Comparison of ENCODE assay signal across 22 cellular contexts in genomic region chr1:107230121-107230520, GRCh38.
DNase-seq lines count a peak whose midpoint lies in the region; ATAC-seq and TF ChIP-seq lines count a peak whose summit lies in the region.
"Had no signal": no experiment of that assay in that cellular context is flagged by ENCODE, and none has a peak within 500 bp of the region (broad histone marks: within the 10 kb centered on the region; RNA-seq: fewer than 3 reads in every experiment).

No MANE protein-coding gene starts in this region.

- H2BK120ac ChIP-seq in trophoblast cell (ENCODE audit: insufficient read depth, low read length, poor library complexity), result no peak overlapping the region

- POLR2A ChIA-PET in A673 (lab: Charles Lee; ENCODE audit: low non-redundant PET), result no interaction called here

- H3K23ac ChIP-seq in trophoblast cell (ENCODE audit: low read length), result no peak overlapping the region

- no peak overlapping the region for H2BK12ac ChIP-seq in trophoblast cell (ENCODE audit: low read length)

- H3K27ac ChIP-seq in A673 (ENCODE audit: low read depth, low read length, poor library complexity, severe bottlenecking), result peak overlapping the region; percentile 80
- H3K27ac ChIP-seq in BLaER1 treated with 17β-estradiol and CSF1 and Interleukin-3, amounts not matched to agents 10 nM and 100 nM, result peak overlapping the region in 3 of 11 experiments; percentile 2 to 23 (median 17); a peak in 2 of 22 replicates
- no peak overlapping the region for H3K27ac ChIP-seq in trophoblast cell (ENCODE audit: low read depth, low read length)
- no peak overlapping the region for H3K27ac ChIP-seq in left lung
- H3K27ac ChIP-seq: 22Rv1, A549 had no signal

- H3K4ac ChIP-seq in trophoblast cell (ENCODE audit: low read depth, low read length), result no peak overlapping the region

- intact Hi-C loops in A673 (cut with micrococcal nuclease; ENCODE audit: unreplicated experiment) (no loop called here), left lung (cut with DNase I) (no loop called here)

- H3K36me3 ChIP-seq in A673 (ENCODE audit: insufficient read depth, low read length, poor library complexity, severe bottlenecking), result peaks cover 3% of the 10 kb centered on the region
- no peaks in the 10 kb centered on the region for H3K36me3 ChIP-seq in BLaER1 treated with 17β-estradiol and CSF1 and Interleukin-3, amounts not matched to agents 10 nM and 100 nM
- H3K36me3 ChIP-seq in trophoblast cell (ENCODE audit: control insufficient read depth in 1 of 2, insufficient read depth in 2 of 2, low read length in 2 of 2), result no peaks in the 10 kb centered on the region
- no peaks in the 10 kb centered on the region for H3K36me3 ChIP-seq in left lung
- H3K36me3 ChIP-seq: BE2C had no signal

- H4K91ac ChIP-seq in trophoblast cell (ENCODE audit: low read depth, low read length), result no peak overlapping the region

- H3K79me1 ChIP-seq in trophoblast cell (ENCODE audit: low read length), result no peaks in the 10 kb centered on the region

- no peak for ATAC-seq in left lung
- ATAC-seq: A549, GM12878 had no signal

- H3K27me3 ChIP-seq in A673 (replicated peaks; ENCODE audit: insufficient read depth, low read depth, low read length, poor library complexity) (no peaks in the 10 kb centered on the region), trophoblast cell (ENCODE audit: insufficient read depth, low read length) (no peaks in the 10 kb centered on the region), left lung (no peaks in the 10 kb centered on the region)
- H3K27me3 ChIP-seq in BLaER1 treated with 17β-estradiol and CSF1 and Interleukin-3, amounts not matched to agents 10 nM and 100 nM, result no peaks in the 10 kb centered on the region
- H3K27me3 ChIP-seq: BE2C had no signal

- no peak overlapping the region for H3K18ac ChIP-seq in trophoblast cell (ENCODE audit: low read length)

- DNase-seq in A673 (ENCODE audit: low spot score) (no peak), trophoblast cell (peak; percentile 55 to 64), NCI-H2029 (lab: John Stamatoyannopoulos, UW) (no peak), left lung (no peak)
- DNase-seq: ACHN; BE2C; C1 segment of cervical spinal cord; CD4-positive, alpha-beta memory T cell; CD4-positive, CD25-positive, alpha-beta regulatory T cell; CD8-positive, alpha-beta memory T cell; COR-L47; DMS 273 treated with DMSO at 0.1 percent for 48 hours; DMS153; DMS53; DMS79; DND-41; EL; GDM1 had no signal

- no peak overlapping the region for H2AFZ ChIP-seq in trophoblast cell (ENCODE audit: insufficient read depth, low read length, poor library complexity)

- no peaks in the 10 kb centered on the region for H3K79me2 ChIP-seq in trophoblast cell (ENCODE audit: control insufficient read depth, insufficient read depth, low read length, poor library complexity)

- H2BK5ac ChIP-seq in trophoblast cell (ENCODE audit: low read depth, low read length, poor library complexity), result no peak overlapping the region

- BruUV-seq in A673 (replicated peaks; lab: Mats Ljungman, UMichigan), result no TSS peak

- H3K9ac ChIP-seq in BLaER1 treated with 17β-estradiol and CSF1 and Interleukin-3, amounts not matched to agents 10 nM and 100 nM, result no peak overlapping the region
- H3K9ac ChIP-seq in trophoblast cell (ENCODE audit: low read length), result no peak overlapping the region

- H3K4me1 ChIP-seq in A673 (ENCODE audit: insufficient read depth, low read length, poor library complexity, severe bottlenecking) (peaks cover 74% of the 10 kb centered on the region), trophoblast cell (ENCODE audit: control insufficient read depth in 1 of 2, insufficient read depth in 2 of 2, low read length in 2 of 2) (no peaks in the 10 kb centered on the region), left lung (no peaks in the 10 kb centered on the region)
- H3K4me1 ChIP-seq in BLaER1 treated with 17β-estradiol and CSF1 and Interleukin-3, amounts not matched to agents 10 nM and 100 nM, result peaks cover 15 to 50% (median 39%) of the 10 kb centered on the region in 10 experiments
- H3K4me1 ChIP-seq: A549 had no signal

- H2AK5ac ChIP-seq in trophoblast cell (ENCODE audit: low read length), result no peak overlapping the region

- H3K9me3 ChIP-seq in A673 (ENCODE audit: low read depth, low read length, poor library complexity, severe bottlenecking) (no peaks in the 10 kb centered on the region), trophoblast cell (ENCODE audit: insufficient read depth, low read depth, low read length) (no peaks in the 10 kb centered on the region), left lung (no peaks in the 10 kb centered on the region)
- H3K9me3 ChIP-seq in BLaER1 treated with 17β-estradiol and CSF1 and Interleukin-3, amounts not matched to agents 10 nM and 100 nM (replicated peaks in 1 of 11), result peaks cover 12 to 30% (median 17%) of the 10 kb centered on the region in 11 experiments
- H3K9me3 ChIP-seq: A549, BE2C had no signal

- H3K14ac ChIP-seq in trophoblast cell (ENCODE audit: low read length), result no peak overlapping the region

- no peak overlapping the region for H4K12ac ChIP-seq in trophoblast cell (ENCODE audit: low read depth, low read length)

- H3K4me2 ChIP-seq in BLaER1 treated with 17β-estradiol and CSF1 and Interleukin-3, amounts not matched to agents 10 nM and 100 nM, result peak overlapping the region; percentile 27 to 84 (median 71); a peak in 21 of 22 replicates
- no peak overlapping the region for H3K4me2 ChIP-seq in trophoblast cell (ENCODE audit: low read length)
- H3K4me2 ChIP-seq: A549 had no signal

- no CpG with 5 or more reads among the region's 2 CpGs for WGBS in trophoblast cell (ENCODE audit: extremely low coverage, insufficient coverage, insufficient read length)

- H3K4me3 ChIP-seq in A673 (ENCODE audit: low read depth, low read length, poor library complexity, severe bottlenecking), result no peak overlapping the region
- peak overlapping the region in 2 of 10 experiments; percentile 3 to 18; a peak in 2 of 20 replicates for H3K4me3 ChIP-seq in BLaER1 treated with 17β-estradiol and CSF1 and Interleukin-3, amounts not matched to agents 10 nM and 100 nM
- H3K4me3 ChIP-seq in trophoblast cell (ENCODE audit: low read depth, low read length), result no peak overlapping the region
- no peak overlapping the region for H3K4me3 ChIP-seq in left lung
- H3K4me3 ChIP-seq: A549, GM12878 had no signal

- H4K8ac ChIP-seq in trophoblast cell (ENCODE audit: low read depth, low read length), result no peak overlapping the region

- TF ChIP-seq CTCF in A673 (conservative IDR thresholded peaks at IDR 0.05; ENCODE audit: low read depth, low read length) (no peak), left lung (IDR thresholded peaks at IDR 0.05) (no peak)

- H4K20me1 ChIP-seq in BLaER1 treated with 17β-estradiol and CSF1 and Interleukin-3, amounts not matched to agents 10 nM and 100 nM, result no peaks in the 10 kb centered on the region

- CTCF ChIA-PET in A673 (lab: Charles Lee), result no interaction called here

Comparison
In these comparisons a context has a peak if more than half of its experiments do, and no peak if none do; other contexts are left out.
1. DNase-seq: peak in trophoblast cell (2 of 2); none in A673 (single experiment), NCI-H2029 (single experiment) and left lung (0 of 2).